ENCODE assay signal across 1 cellular context in genomic region chr12:49623142-49623899, GRCh38.
TF ChIP-seq lines count a peak whose summit lies in the region.

PRPF40B (plus strand) TSS chr12:49623561; CDS start chr12:49623591, 30 bp downstream.

TF ChIP-seq in HepG2, 621 proteins besides CTCF, POLR2A, EP300 and RAD21 (continued from another document and continues in another):
- peak; percentile 80 for TF ChIP-seq ZNF687 (CRISPR knock-in tag; IDR thresholded peaks at IDR 0.05)
- no peak for TF ChIP-seq GPBP1L1 (CRISPR knock-in tag; IDR thresholded peaks at IDR 0.05)
- TF ChIP-seq HMGXB4 (CRISPR knock-in tag; IDR thresholded peaks at IDR 0.05; ENCODE audit: borderline replicate concordance in 1 of 2, low read depth in 1 of 2) = peak; percentile 37 to 66; a peak in 3 of 4 replicates
- TF ChIP-seq ZSCAN20 (CRISPR knock-in tag; IDR thresholded peaks at IDR 0.05; ENCODE audit: borderline replicate concordance) = 0 out of 2 replicates have a peak, but pooled peaks have one; percentile 44
- TF ChIP-seq ZNF282 (IDR thresholded peaks at IDR 0.05; ENCODE audit: partially characterized antibody) = no peak
- no peak for TF ChIP-seq FOXO4 (CRISPR knock-in tag; conservative IDR thresholded peaks at IDR 0.05)
- TF ChIP-seq THAP8 (CRISPR knock-in tag; IDR thresholded peaks at IDR 0.05; ENCODE audit: borderline replicate concordance) = no peak
- TF ChIP-seq ZZZ3 (CRISPR knock-in tag; IDR thresholded peaks at IDR 0.05; ENCODE audit: borderline replicate concordance) = no peak
- no peak; the same call in 1 of the 2 replicates for TF ChIP-seq SP2 (CRISPR knock-in tag; IDR thresholded peaks at IDR 0.05)
- no peak for TF ChIP-seq TBX3 (IDR thresholded peaks at IDR 0.05; ENCODE audit: borderline replicate concordance)
- 0 out of 2 replicates have a peak, but pooled peaks have one; percentile 74 for TF ChIP-seq DZIP1 (CRISPR knock-in tag; IDR thresholded peaks at IDR 0.05)
- TF ChIP-seq ZNF552 (CRISPR knock-in tag; IDR thresholded peaks at IDR 0.05; ENCODE audit: borderline replicate concordance) = no peak
- no peak for TF ChIP-seq ZNF34 (CRISPR knock-in tag; IDR thresholded peaks at IDR 0.05; ENCODE audit: borderline replicate concordance)
- peak; percentile 33; the same call in 1 of the 2 replicates for TF ChIP-seq KDM5A (IDR thresholded peaks at IDR 0.05; ENCODE audit: borderline replicate concordance, low read length)
- no peak for TF ChIP-seq ZNF276 (CRISPR knock-in tag; IDR thresholded peaks at IDR 0.05; ENCODE audit: low read depth)
- TF ChIP-seq ZNF580 (CRISPR knock-in tag; IDR thresholded peaks at IDR 0.05; ENCODE audit: borderline replicate concordance, low read depth) = 0 out of 2 replicates have a peak, but pooled peaks have one; percentile 68
- TF ChIP-seq CENPT (CRISPR knock-in tag; IDR thresholded peaks at IDR 0.05; ENCODE audit: low read depth) = no peak
- TF ChIP-seq ZBTB2 (CRISPR knock-in tag; IDR thresholded peaks at IDR 0.05; ENCODE audit: low read depth) = peak; percentile 100
- TF ChIP-seq HOXA9 (CRISPR knock-in tag; IDR thresholded peaks at IDR 0.05; ENCODE audit: borderline replicate concordance) = no peak
- TF ChIP-seq ZNF263 (CRISPR knock-in tag; IDR thresholded peaks at IDR 0.05) = no peak
- TF ChIP-seq ZFP91 (CRISPR knock-in tag; IDR thresholded peaks at IDR 0.05; ENCODE audit: borderline replicate concordance) = peak; percentile 56
- 0 out of 2 replicates have a peak, but pooled peaks have one; percentile 37 for TF ChIP-seq ZBTB7B (CRISPR knock-in tag; IDR thresholded peaks at IDR 0.05)
- 0 out of 2 replicates have a peak, but pooled peaks have one; percentile 19 for TF ChIP-seq MXD1 (CRISPR knock-in tag; IDR thresholded peaks at IDR 0.05)
- no peak for TF ChIP-seq ZEB1 (IDR thresholded peaks at IDR 0.05; ENCODE audit: insufficient replicate concordance, low read depth)
- no peak for TF ChIP-seq NR0B2 (CRISPR knock-in tag; IDR thresholded peaks at IDR 0.05)
